ENCODE assay signal across 8 cellular contexts in the genomic region with DNA sequence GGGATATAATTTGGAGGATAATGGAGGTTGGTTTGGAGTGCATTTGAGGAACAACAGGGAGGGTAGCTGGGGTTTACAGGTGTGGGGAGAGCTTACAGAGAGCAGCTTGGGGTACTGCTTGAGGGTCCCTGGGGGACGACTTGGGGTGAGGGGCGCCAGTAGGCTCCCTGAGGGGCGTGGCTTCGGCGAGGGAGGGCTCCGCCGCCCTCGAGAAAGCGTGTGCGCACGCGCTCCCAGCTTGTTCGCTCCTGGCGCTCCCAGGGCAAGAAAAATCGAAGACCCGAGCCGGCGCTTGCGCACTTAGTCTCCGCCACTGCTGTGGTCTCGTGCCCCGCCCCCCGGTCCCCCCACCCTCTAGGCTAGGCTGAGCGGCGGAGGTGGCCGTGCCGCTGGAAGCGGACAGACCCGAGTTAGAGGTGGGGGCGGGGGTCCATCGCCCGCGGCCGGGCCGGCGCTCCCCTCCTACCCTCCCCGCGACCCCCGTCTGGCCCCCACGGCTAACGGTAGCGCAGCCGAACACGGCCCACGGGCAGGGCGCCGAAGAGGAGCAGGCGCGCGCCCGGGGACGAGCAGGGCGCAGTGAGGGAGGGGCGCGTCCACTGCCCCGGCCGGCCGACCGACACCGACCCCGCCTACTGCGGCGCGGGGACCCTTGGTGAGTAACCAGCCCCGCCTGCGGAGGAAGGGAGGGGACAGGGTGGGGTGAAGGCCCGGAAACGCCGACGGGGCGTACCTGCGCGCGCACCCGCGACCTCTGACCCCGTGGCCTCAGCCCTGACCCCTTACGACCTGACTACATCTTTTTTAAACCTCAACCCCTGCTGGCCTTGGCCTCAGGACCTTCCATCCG. TPM values are rescaled to one million over a fixed set of nuclear protein-coding genes. Genes with fewer than 3 reads are reported as not detected.
DNase-seq lines count a peak whose midpoint lies in the region; ATAC-seq and TF ChIP-seq lines count a peak whose summit lies in the region.

No MANE protein-coding gene starts in this region.

- H3K4me1 ChIP-seq in heart right ventricle (no peaks in the 10 kb centered on the region), prostate gland (replicated peaks) (no peaks in the 10 kb centered on the region)

- no peaks in the 10 kb centered on the region for H3K9me3 Mint-ChIP-seq in activated naive CD4-positive, alpha-beta T cell treated with anti-CD3 and anti-CD28 coated beads, Interleukin-2, amount 50 U/mL, for 24 hours

- H3K27ac ChIP-seq in heart right ventricle, result peak overlapping the region in 9 of 10 donors; percentile 58 to 89 (median 80)
- H3K27ac ChIP-seq in prostate gland, result peak overlapping the region; percentile 82 to 88

- H3K27me3 Mint-ChIP-seq in activated naive CD4-positive, alpha-beta T cell treated with anti-CD3 and anti-CD28 coated beads, Interleukin-2, amount 50 U/mL, for 24 hours, result no peaks in the 10 kb centered on the region

- H3K9me3 ChIP-seq in heart right ventricle (no peaks in the 10 kb centered on the region), prostate gland (no peaks in the 10 kb centered on the region)

- H3K27me3 ChIP-seq in heart right ventricle (no peaks in the 10 kb centered on the region), prostate gland (replicated peaks; ENCODE audit: insufficient read depth) (no peaks in the 10 kb centered on the region)

- no peak for TF ChIP-seq CTCF in heart right ventricle (IDR thresholded peaks at IDR 0.05)
- TF ChIP-seq CTCF in prostate gland (IDR thresholded peaks at IDR 0.05), result no peak

- H3K4me1 Mint-ChIP-seq in activated naive CD4-positive, alpha-beta T cell treated with anti-CD3 and anti-CD28 coated beads, Interleukin-2, amount 50 U/mL, for 24 hours, result peaks cover 37% of the 10 kb centered on the region

- intact Hi-C loops in heart right ventricle (cut with DNase I) (no loop called here), prostate gland (cut with DNase I) (no loop called here)

- H3K36me3 ChIP-seq in heart right ventricle (no peaks in the 10 kb centered on the region), prostate gland (no peaks in the 10 kb centered on the region)

- peak overlapping the region; percentile 91 for H3K4me3 Mint-ChIP-seq in activated naive CD4-positive, alpha-beta T cell treated with anti-CD3 and anti-CD28 coated beads, Interleukin-2, amount 50 U/mL, for 24 hours

- no peak for TF ChIP-seq POLR2A in prostate gland (IDR thresholded peaks at IDR 0.05)

- no peaks in the 10 kb centered on the region for H3K36me3 Mint-ChIP-seq in activated naive CD4-positive, alpha-beta T cell treated with anti-CD3 and anti-CD28 coated beads, Interleukin-2, amount 50 U/mL, for 24 hours

- ATAC-seq in HG03045 (IDR thresholded peaks at IDR 0.05; ENCODE audit: unreplicated experiment), result peak; percentile 62
- ATAC-seq in heart right ventricle, result peak; percentile 72 to 81 (median 78)
- no peak for ATAC-seq in HG02938 (IDR thresholded peaks at IDR 0.05; ENCODE audit: unreplicated experiment)

- H3K4me3 ChIP-seq in heart right ventricle (peak overlapping the region; percentile 38 to 69 (median 65)), prostate gland (peak overlapping the region; percentile 55 to 56)

- 2 to 3% methylated on average over 23 to 63 of the region's 79 CpGs for WGBS in heart right ventricle, 2 donors
- WGBS in prostate gland, result 2% methylated on average over 13 of the region's 79 CpGs

- peak overlapping the region; percentile 96 for H3K27ac Mint-ChIP-seq in activated naive CD4-positive, alpha-beta T cell treated with anti-CD3 and anti-CD28 coated beads, Interleukin-2, amount 50 U/mL, for 24 hours

- DNase-seq in DMS 273 treated with DMSO at 0.1 percent for 48 hours (lab: John Stamatoyannopoulos, UW), result peak; percentile 36
- DNase-seq in RPMI7951 (ENCODE audit: low read depth), result peak; percentile 59
- DNase-seq in heart right ventricle, result peak in 1 of 2 donors; percentile 64
- DNase-seq in prostate gland (ENCODE audit: low spot score), result peak; percentile 22
- no peak for DNase-seq in inferior parietal cortex (ENCODE audit: extremely low spot score)

RNA-seq across cellular contexts. Expression of a gene that starts 5.4 kb away (rescaled TPM):
- total RNA-seq in RPMI7951 (2014; rRNA removed; shearing (Covaris generic)), result 0.72 and 1.1 TPM in 2 replicates
- total RNA-seq in heart right ventricle (1 to 10 TPM in 7 of 10 donors, under 1 TPM in 3; 0.71 to 2.0 (median 1.2) TPM), prostate gland (10 to 100 TPM; 12.3 to 15.0 TPM)
- polyA plus RNA-seq in heart right ventricle, result 1 to 10 TPM in 1 of 2 donors, under 1 TPM in 1; 0.70 to 1.7 TPM

RNA-seq across cellular contexts. Expression of a gene that starts 10.3 kb away (rescaled TPM):
- total RNA-seq in RPMI7951 (2014; rRNA removed; shearing (Covaris generic)), result 46.8 and 49.0 TPM in 2 replicates
- total RNA-seq in heart right ventricle (10 to 100 TPM; 13.8 to 29.1 (median 16.1) TPM), prostate gland (10 to 100 TPM; 44.6 to 88.4 TPM)
- polyA plus RNA-seq in heart right ventricle, result 10 to 100 TPM; 17.6 to 34.8 TPM

RNA-seq across cellular contexts. Expression of a gene that starts 20.4 kb away (rescaled TPM):
- total RNA-seq in RPMI7951 (2014; rRNA removed; shearing (Covaris generic)), result 19.9 and 21.1 TPM in 2 replicates
- total RNA-seq in heart right ventricle (10 to 100 TPM in 1 of 10 donors, 1 to 10 TPM in 9; 5.4 to 16.9 (median 8.1) TPM), prostate gland (10 to 100 TPM; 13.9 to 42.9 TPM)
- polyA plus RNA-seq in heart right ventricle, result 10 to 100 TPM; 24.4 to 26.5 TPM

RNA-seq across cellular contexts. Expression of a gene that starts 26.2 kb away (rescaled TPM):
- 65.5 and 76.1 TPM in 2 replicates for total RNA-seq in RPMI7951 (2014; rRNA removed; shearing (Covaris generic))
- total RNA-seq in heart right ventricle (10 to 100 TPM; 45.7 to 84.7 (median 60.6) TPM), prostate gland (10 to 100 TPM; 67.8 to 93.6 TPM)
- polyA plus RNA-seq in heart right ventricle, result 100 to 1,000 TPM in 1 of 2 donors, 10 to 100 TPM in 1; 87.7 to 107 TPM

RNA-seq across cellular contexts. Expression of a gene that starts 51.4 kb away (rescaled TPM):
- 17.7 and 18.3 TPM in 2 replicates for total RNA-seq in RPMI7951 (2014; rRNA removed; shearing (Covaris generic))
- total RNA-seq in heart right ventricle (10 to 100 TPM; 16.2 to 26.0 (median 21.9) TPM), prostate gland (10 to 100 TPM; 26.9 to 62.4 TPM)
- 10 to 100 TPM; 16.6 to 34.1 TPM for polyA plus RNA-seq in heart right ventricle
